In the genomic region with DNA sequence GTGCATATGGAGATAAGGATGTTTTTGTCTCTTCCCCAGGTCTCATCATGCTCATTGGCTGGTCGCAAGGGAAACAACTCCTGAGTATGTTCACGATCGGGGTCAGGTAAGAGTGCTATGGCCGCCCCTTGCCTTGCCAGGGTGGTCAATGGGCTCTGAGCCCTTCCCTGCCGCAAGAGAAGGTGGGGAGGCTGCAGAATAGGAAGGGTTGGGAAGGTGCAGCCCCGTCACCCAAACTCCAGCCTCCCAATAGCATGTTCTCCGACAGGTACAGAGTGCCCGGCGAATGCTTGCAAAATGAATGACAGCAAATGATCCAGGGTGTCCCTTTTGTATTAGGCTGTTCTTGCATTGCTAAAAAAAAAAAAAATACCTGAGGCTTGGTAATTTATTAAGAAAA, we compare ENCODE assay signal across 29 cellular contexts. TPM values are rescaled to one million over a fixed set of nuclear protein-coding genes. Genes with fewer than 3 reads are reported as not detected.
"Had no signal": no experiment of that assay in that cellular context is flagged by ENCODE, and none has a peak within 500 bp of the region (broad histone marks: within the 10 kb centered on the region; RNA-seq: fewer than 3 reads in every experiment).

No MANE protein-coding gene starts in this region.

- ATAC-seq: stimulated activated effector memory CD8-positive, alpha-beta T cell treated with anti-CD3 and anti-CD28 coated beads, Interleukin-12 subunit alpha, Interleukin-12 subunit beta, amount 100 ng/mL, for 72 hours; stimulated activated memory B cell treated with anti-CD40 and anti-IgM and Interleukin-4, amounts not matched to agents 10 μg/mL and 1 μg/mL and 100 μg/mL, for 72 hours; stimulated activated naive B cell treated with anti-CD40 and anti-IgM and Interleukin-4, amounts not matched to agents 10 μg/mL and 1 μg/mL and 100 μg/mL, for 72 hours; stimulated activated naive CD8-positive, alpha-beta T cell treated with anti-CD3 and anti-CD28 coated beads, Interleukin-15, amount 100 ng/mL, for 72 hours; stimulated activated naive CD8-positive, alpha-beta T cell treated with anti-CD3 and anti-CD28 coated beads, Interleukin-15, Interleukin-2, amounts not matched to agents 100 U/mL and 50 U/mL, for 24 hours; upper lobe of right lung had no signal

- H3K27ac ChIP-seq: stomach, suprapubic skin, testis, thoracic aorta, thyroid gland, tibial artery, tibial nerve, transverse colon, upper lobe of left lung, upper lobe of right lung, uterus, vagina had no signal

- H3K27me3 Mint-ChIP-seq: type B pancreatic cell had no signal

- H3K4me3 Mint-ChIP-seq: stimulated activated effector memory CD8-positive, alpha-beta T cell treated with anti-CD3 and anti-CD28 coated beads, Interleukin-12 subunit alpha, Interleukin-12 subunit beta, amount 100 ng/mL, for 72 hours; stimulated activated memory B cell treated with anti-CD40 and anti-IgM and Interleukin-4, amounts not matched to agents 10 μg/mL and 1 μg/mL and 100 μg/mL, for 72 hours; stimulated activated naive B cell treated with anti-CD40 and anti-IgM and Interleukin-4, amounts not matched to agents 10 μg/mL and 1 μg/mL and 100 μg/mL, for 72 hours; stimulated activated naive CD8-positive, alpha-beta T cell treated with anti-CD3 and anti-CD28 coated beads, Interleukin-15, amount 100 ng/mL, for 72 hours; stimulated activated naive CD8-positive, alpha-beta T cell treated with anti-CD3 and anti-CD28 coated beads, Interleukin-15, Interleukin-2, amounts not matched to agents 100 ng/mL and 50 ng/mL, for 24 hours; type B pancreatic cell had no signal

- H3K36me3 ChIP-seq: stomach, suprapubic skin, thoracic aorta, thyroid gland, tibial nerve, upper lobe of right lung, uterus, vagina had no signal

- H3K27ac Mint-ChIP-seq: stimulated activated effector memory CD8-positive, alpha-beta T cell treated with anti-CD3 and anti-CD28 coated beads, Interleukin-12 subunit alpha, Interleukin-12 subunit beta, amount 100 ng/mL, for 72 hours; stimulated activated memory B cell treated with anti-CD40 and anti-IgM and Interleukin-4, amounts not matched to agents 10 μg/mL and 1 μg/mL and 100 μg/mL, for 72 hours; stimulated activated naive B cell treated with anti-CD40 and anti-IgM and Interleukin-4, amounts not matched to agents 10 μg/mL and 1 μg/mL and 100 μg/mL, for 72 hours; stimulated activated naive CD8-positive, alpha-beta T cell treated with anti-CD3 and anti-CD28 coated beads, Interleukin-15, amount 100 ng/mL, for 72 hours; stimulated activated naive CD8-positive, alpha-beta T cell treated with anti-CD3 and anti-CD28 coated beads, Interleukin-15, Interleukin-2, amounts not matched to agents 100 ng/mL and 50 ng/mL, for 24 hours; type B pancreatic cell had no signal

- H3K4me1 Mint-ChIP-seq: stimulated activated effector memory CD8-positive, alpha-beta T cell treated with anti-CD3 and anti-CD28 coated beads, Interleukin-12 subunit alpha, Interleukin-12 subunit beta, amount 100 ng/mL, for 72 hours; stimulated activated naive B cell treated with anti-CD40 and anti-IgM and Interleukin-4, amounts not matched to agents 10 μg/mL and 1 μg/mL and 100 μg/mL, for 72 hours had no signal

- H3K4me1 ChIP-seq: stomach, suprapubic skin, testis, thyroid gland, tibial artery, tibial nerve, transverse colon, upper lobe of left lung, upper lobe of right lung, uterus, vagina had no signal

- H3K36me3 Mint-ChIP-seq: stimulated activated memory B cell treated with anti-CD40 and anti-IgM and Interleukin-4, amounts not matched to agents 10 μg/mL and 1 μg/mL and 100 μg/mL, for 72 hours; type B pancreatic cell had no signal

- DNase-seq: stimulated activated CD4-positive, alpha-beta T cell treated with anti-CD3 and anti-CD28 coated beads, Interleukin-2, amount 100 ng/mL, for 48 hours; stimulated activated CD4-positive, alpha-beta T cell treated with anti-CD3 and anti-CD28 coated beads, Interleukin-4, amount 100 ng/mL, for 1 hour; stimulated activated CD4-positive, alpha-beta T cell treated with anti-CD3 and anti-CD28 coated beads, Interleukin-4, amount 100 ng/mL, for 24 hours; stimulated activated CD4-positive, alpha-beta T cell treated with anti-CD3 and anti-CD28 coated beads, Interleukin-4, amount 100 ng/mL, for 4 hours; stimulated activated CD8-positive, alpha-beta memory T cell treated with anti-CD3 and anti-CD28 coated beads, Interleukin-4, amount 100 ng/mL, for 48 hours; stimulated activated naive B cell treated with anti-CD40 and anti-IgM and Interleukin-4, amounts not matched to agents 10 μg/mL and 1 μg/mL and 100 μg/mL, for 72 hours; stimulated activated naive CD4-positive, alpha-beta T cell; stimulated activated naive CD4-positive, alpha-beta T cell treated with Interleukin-2 at 50 U/mL for 16 hours; stimulated activated naive CD8-positive, alpha-beta T cell treated with anti-CD3 and anti-CD28 coated beads, Interleukin-15, amount 100 ng/mL, for 72 hours; stimulated activated naive CD8-positive, alpha-beta T cell treated with anti-CD3 and anti-CD28 coated beads, Interleukin-15, Interleukin-2, amounts not matched to agents 100 U/mL and 50 U/mL, for 24 hours; stomach; substantia nigra; testis; thyroid gland; tibial artery; transverse colon; trophoblast cell; upper lobe of left lung; uterus had no signal

- H3K9me3 ChIP-seq: stomach, suprapubic skin, testis, thoracic aorta, thyroid gland, tibial artery, tibial nerve, transverse colon, upper lobe of left lung, upper lobe of right lung, uterus, vagina had no signal

- H3K4me3 ChIP-seq: stomach, suprapubic skin, testis, thoracic aorta, thyroid gland, tibial artery, tibial nerve, transverse colon, upper lobe of left lung, upper lobe of right lung, uterus, vagina had no signal

- H3K9me3 Mint-ChIP-seq: type B pancreatic cell had no signal

- H3K27me3 ChIP-seq: testis, thyroid gland, transverse colon, upper lobe of left lung, upper lobe of right lung, uterus, vagina had no signal

RNA-seq across cellular contexts. Expression of a gene that starts 57.4 kb away (rescaled TPM):
- total RNA-seq: subcutaneous adipose tissue, tibial nerve had no signal
